11 cellular contexts compared by ENCODE assay signal in the genomic region with DNA sequence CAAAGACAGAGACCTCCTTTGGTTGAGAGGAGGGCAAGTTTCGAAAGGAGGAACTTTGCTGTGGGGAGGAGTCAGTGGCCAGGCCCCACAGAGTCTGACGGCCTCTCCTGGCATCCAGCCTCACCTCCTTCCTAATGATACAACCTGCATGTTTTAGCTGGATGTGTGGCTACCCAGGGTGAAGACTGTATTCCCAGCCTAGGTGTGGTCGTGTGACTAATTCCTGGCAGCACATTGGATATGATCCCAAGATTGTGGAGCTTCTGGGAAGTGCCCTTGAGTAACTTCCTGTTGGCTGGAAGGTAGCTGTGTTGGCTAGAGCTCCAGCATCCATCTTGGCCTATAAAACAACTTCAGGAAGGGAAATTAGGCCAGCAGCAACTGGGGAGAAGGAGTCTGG. TPM values are rescaled to one million over a fixed set of nuclear protein-coding genes. Genes with fewer than 3 reads are reported as not detected.
DNase-seq lines count a peak whose midpoint lies in the region; ATAC-seq and TF ChIP-seq lines count a peak whose summit lies in the region.
"Had no signal": no experiment of that assay in that cellular context is flagged by ENCODE, and none has a peak within 500 bp of the region (broad histone marks: within the 10 kb centered on the region; RNA-seq: fewer than 3 reads in every experiment).

No MANE protein-coding gene starts in this region.

- no peak for ATAC-seq in central memory CD8-positive, alpha-beta T cell (replicated peaks; ENCODE audit: extremely low read depth, poor library complexity, severe bottlenecking)
- ATAC-seq in left lobe of liver, result no peak
- no peak for ATAC-seq in HG03432 (IDR thresholded peaks at IDR 0.05; ENCODE audit: unreplicated experiment)
- ATAC-seq in HG02759 (IDR thresholded peaks at IDR 0.05; ENCODE audit: unreplicated experiment), result no peak

- H3K9me3 Mint-ChIP-seq in central memory CD8-positive, alpha-beta T cell, result no peaks in the 10 kb centered on the region

- peak; percentile 33 for DNase-seq in activated CD8-positive, alpha-beta memory T cell treated with anti-CD3 and anti-CD28 coated beads, Interleukin-2, amount 50 U/mL, for 48 hours
- DNase-seq in activated CD8-positive, alpha-beta memory T cell treated with anti-CD3 and anti-CD28 coated beads, Interleukin-2, amount 50 U/mL, for 4 hours, result no peak
- peak; percentile 1 to 4 for DNase-seq in central memory CD8-positive, alpha-beta T cell (ENCODE audit: low spot score in 2 of 2)
- DNase-seq in left lobe of liver (ENCODE audit: low spot score), result peak; percentile 39
- peak; percentile 39 to 73 for DNase-seq in uterus
- DNase-seq in NCI-H1694 treated with DMSO at 0.1 percent for 48 hours (lab: John Stamatoyannopoulos, UW), result no peak
- DNase-seq: NCI-H1417, T-helper 1 cell had no signal

- TF ChIP-seq POLR2A in uterus (IDR thresholded peaks at IDR 0.05), result no peak

- no peak overlapping the region for H3K27ac Mint-ChIP-seq in central memory CD8-positive, alpha-beta T cell (ENCODE audit: low read depth)

- H3K27me3 ChIP-seq in uterus, result no peaks in the 10 kb centered on the region
- H3K27me3 ChIP-seq: hepatocyte had no signal

- no peaks in the 10 kb centered on the region for H3K9me3 ChIP-seq in uterus

- H3K4me3 ChIP-seq in uterus, result no peak overlapping the region
- H3K4me3 ChIP-seq: hepatocyte had no signal

- peaks cover 15% of the 10 kb centered on the region for H3K4me1 Mint-ChIP-seq in central memory CD8-positive, alpha-beta T cell

- no peaks in the 10 kb centered on the region for H3K4me1 ChIP-seq in uterus

- intact Hi-C loops in uterus (cut with DNase I; ENCODE audit: low total_unique reads), result no loop called here

- H3K36me3 Mint-ChIP-seq in central memory CD8-positive, alpha-beta T cell (ENCODE audit: insufficient read depth), result peaks cover 4% of the 10 kb centered on the region

- no peak overlapping the region for H3K4me3 Mint-ChIP-seq in central memory CD8-positive, alpha-beta T cell

- H3K27ac ChIP-seq in uterus, result peak overlapping the region in 1 of 2 donors; percentile 9
- H3K27ac ChIP-seq: hepatocyte had no signal

- H3K27me3 Mint-ChIP-seq in central memory CD8-positive, alpha-beta T cell, result no peaks in the 10 kb centered on the region

- TF ChIP-seq CTCF in uterus (IDR thresholded peaks at IDR 0.05), result no peak

- no peaks in the 10 kb centered on the region for H3K36me3 ChIP-seq in uterus

RNA-seq across cellular contexts. Expression of a gene that starts 19.0 kb away (rescaled TPM):
- total RNA-seq in left lobe of liver (8.9 TPM), uterus (10 to 100 TPM; 21.5 to 51.0 (median 40.0) TPM)

Comparison
In these comparisons a context has a peak if more than half of its experiments do, and no peak if none do; other contexts are left out.
1. DNase-seq: peak in activated CD8-positive, alpha-beta memory T cell treated with anti-CD3 and anti-CD28 coated beads, Interleukin-2, amount 50 U/mL, for 48 hours (single experiment), central memory CD8-positive, alpha-beta T cell (2 of 2), left lobe of liver (single experiment) and uterus (2 of 2); none in activated CD8-positive, alpha-beta memory T cell treated with anti-CD3 and anti-CD28 coated beads, Interleukin-2, amount 50 U/mL, for 4 hours (single experiment) and NCI-H1694 treated with DMSO at 0.1 percent for 48 hours (single experiment).